In genomic region chr3:56801151-56801596, GRCh38 we compare ENCODE assay signal across 8 cellular contexts. TPM values are rescaled to one million over a fixed set of nuclear protein-coding genes. Genes with fewer than 3 reads are reported as not detected.
DNase-seq lines count a peak whose midpoint lies in the region; ATAC-seq and TF ChIP-seq lines count a peak whose summit lies in the region.

No MANE protein-coding gene starts in this region.

- H3K27ac Mint-ChIP-seq in CD14-positive monocyte, result peak overlapping the region; percentile 84 to 93 (median 88)
- H3K27ac Mint-ChIP-seq in GM23338, result no peak overlapping the region; the same call in 1 of the 2 replicates
- no peak overlapping the region for H3K27ac Mint-ChIP-seq in neural crest cell (ENCODE audit: unreplicated experiment)

- peak overlapping the region; percentile 87 for H3K4me3 ChIP-seq in GM23338

- H4K20me1 ChIP-seq in GM23338 (replicated peaks; ENCODE audit: insufficient read depth), result no peaks in the 10 kb centered on the region; the same call in 1 of the 2 replicates

- peaks cover 10% of the 10 kb centered on the region; the same call in 1 of the 2 replicates for H3K27me3 ChIP-seq in GM23338 (ENCODE audit: insufficient read depth)

- intact Hi-C loops in CD14-positive monocyte (cut with micrococcal nuclease), result loop anchor here (2.0 to 10.0 kb wide), 6 partner anchors 48 to 246 kb away; partner anchors contain the start of genes CCDC66 (in 1 of the 2) and TASOR (in 1 of the 2)

- DNase-seq in CD14-positive monocyte (ENCODE audit: low spot score) (no peak), GM23338 (ENCODE audit: low spot score) (no peak), neural crest cell (ENCODE audit: low read depth, low spot score) (peak; percentile 4), iPS-NIHi7 (ENCODE audit: extremely low spot score) (no peak), MV-4-11 (lab: John Stamatoyannopoulos, UW) (no peak)
- peak; percentile 25 to 28 for DNase-seq in activated CD4-positive, alpha-beta T cell treated with anti-CD3 and anti-CD28 coated beads for 4 hours

- peaks cover 6 to 19% of the 10 kb centered on the region in 2 donors for H3K36me3 Mint-ChIP-seq in CD14-positive monocyte
- no peaks in the 10 kb centered on the region for H3K36me3 Mint-ChIP-seq in GM23338 (ENCODE audit: low read depth)
- H3K36me3 Mint-ChIP-seq in neural crest cell (ENCODE audit: low read depth), result no peaks in the 10 kb centered on the region

- H3K4me3 Mint-ChIP-seq in CD14-positive monocyte, result peak overlapping the region; percentile 99 to 100
- peak overlapping the region; percentile 86 for H3K4me3 Mint-ChIP-seq in GM23338
- peak overlapping the region; percentile 83 for H3K4me3 Mint-ChIP-seq in neural crest cell

- H3K9me3 Mint-ChIP-seq in CD14-positive monocyte (peaks cover 0 to 2% (median 0%) of the 10 kb centered on the region in 7 donors), GM23338 (no peaks in the 10 kb centered on the region), neural crest cell (no peaks in the 10 kb centered on the region)

- peaks cover 6% of the 10 kb centered on the region; the same call in 1 of the 2 replicates for H3K4me1 ChIP-seq in GM23338 (ENCODE audit: insufficient read depth)

- TF ChIP-seq CTCF in CD14-positive monocyte (IDR thresholded peaks at IDR 0.05), result no peak
- TF ChIP-seq CTCF in GM23338 (conservative IDR thresholded peaks at IDR 0.05; ENCODE audit: low read depth in 2 of 2), result no peak
- no peak for TF ChIP-seq CTCF in neural crest cell (conservative IDR thresholded peaks at IDR 0.05)

- ATAC-seq in GM23338 (peak; percentile 21), esophagus mucosa (peak; percentile 26), GM18858 (IDR thresholded peaks at IDR 0.05; ENCODE audit: unreplicated experiment) (no peak)

- H3K27ac ChIP-seq in GM23338 (ENCODE audit: low read depth), result no peak overlapping the region

- peak overlapping the region; percentile 87 for H2AFZ ChIP-seq in GM23338

- no peaks in the 10 kb centered on the region for H3K36me3 ChIP-seq in GM23338 (ENCODE audit: insufficient read depth)

- peak overlapping the region; percentile 95 for H3K4me2 ChIP-seq in GM23338

- H3K4me1 Mint-ChIP-seq in CD14-positive monocyte (peaks cover 46% of the 10 kb centered on the region), GM23338 (peaks cover 15% of the 10 kb centered on the region), neural crest cell (peaks cover 28% of the 10 kb centered on the region)

- H3K79me2 ChIP-seq in GM23338 (replicated peaks; ENCODE audit: insufficient read depth), result no peaks in the 10 kb centered on the region

- H3K27me3 Mint-ChIP-seq in CD14-positive monocyte (ENCODE audit: low read depth in 3 of 3) (peaks cover 0 to 2% (median 2%) of the 10 kb centered on the region in 3 donors), GM23338 (ENCODE audit: insufficient read depth, low read depth, poor library complexity) (peaks cover 8% of the 10 kb centered on the region), neural crest cell (ENCODE audit: low read depth) (peaks cover 32% of the 10 kb centered on the region)

- no peaks in the 10 kb centered on the region for H3F3A ChIP-seq in GM23338 (replicated peaks; ENCODE audit: low read depth)

- no peaks in the 10 kb centered on the region for H3K9me2 ChIP-seq in GM23338 (ENCODE audit: insufficient read depth)

TF ChIP-seq in GM23338, 12 proteins besides CTCF, POLR2A, EP300 and RAD21 (continues in another document):
- no peak for TF ChIP-seq JUNB (IDR thresholded peaks at IDR 0.05; ENCODE audit: unreplicated experiment)
- no peak for TF ChIP-seq ZNF331 (CRISPR knock-in tag; IDR thresholded peaks at IDR 0.05; ENCODE audit: low read depth)
- no peak for TF ChIP-seq STAT1 (IDR thresholded peaks at IDR 0.05; ENCODE audit: unreplicated experiment)
- TF ChIP-seq CREB1 (CRISPR knock-in tag; IDR thresholded peaks at IDR 0.05; ENCODE audit: low read depth), result no peak
- no peak for TF ChIP-seq REST (IDR thresholded peaks at IDR 0.05; ENCODE audit: unreplicated experiment)
- TF ChIP-seq, protein P1, sequence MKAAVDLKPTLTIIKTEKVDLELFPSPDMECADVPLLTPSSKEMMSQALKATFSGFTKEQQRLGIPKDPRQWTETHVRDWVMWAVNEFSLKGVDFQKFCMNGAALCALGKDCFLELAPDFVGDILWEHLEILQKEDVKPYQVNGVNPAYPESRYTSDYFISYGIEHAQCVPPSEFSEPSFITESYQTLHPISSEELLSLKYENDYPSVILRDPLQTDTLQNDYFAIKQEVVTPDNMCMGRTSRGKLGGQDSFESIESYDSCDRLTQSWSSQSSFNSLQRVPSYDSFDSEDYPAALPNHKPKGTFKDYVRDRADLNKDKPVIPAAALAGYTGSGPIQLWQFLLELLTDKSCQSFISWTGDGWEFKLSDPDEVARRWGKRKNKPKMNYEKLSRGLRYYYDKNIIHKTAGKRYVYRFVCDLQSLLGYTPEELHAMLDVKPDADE (IDR thresholded peaks at IDR 0.05), result no peak
- TF ChIP-seq POLR2AphosphoS5 (IDR thresholded peaks at IDR 0.05; ENCODE audit: low read depth), result no peak
- no peak for TF ChIP-seq ZNF114 (CRISPR knock-in tag; IDR thresholded peaks at IDR 0.05)
- TF ChIP-seq NANOG (IDR thresholded peaks at IDR 0.05; ENCODE audit: borderline replicate concordance), result no peak
- no peak for TF ChIP-seq EZH2 (IDR thresholded peaks at IDR 0.05; ENCODE audit: low read depth, unreplicated experiment)

RNA-seq across cellular contexts. Expression of gene ARHGEF3, which starts 0.6 kb away (rescaled TPM):
- polyA plus RNA-seq in CD14-positive monocyte (10 to 100 TPM; 22.6 to 29.5 TPM), GM23338 (2016; fragmentation: Nextera tagmentation; extraction: Ambion mirVana) (2.7 and 5.1 TPM in 2 replicates)
- total RNA-seq in GM23338 (2014; rRNA removed; shearing (Covaris generic)), result 5.0 and 8.0 TPM in 2 replicates
- total RNA-seq in esophagus mucosa (30.2 TPM), neural crest cell (4.2 and 4.3 TPM in 2 replicates)

Comparison
In these comparisons a context has a peak if more than half of its experiments do, and no peak if none do; other contexts are left out.
1. DNase-seq: peak in activated CD4-positive, alpha-beta T cell treated with anti-CD3 and anti-CD28 coated beads for 4 hours (2 of 2) and neural crest cell (single experiment); none in CD14-positive monocyte (single experiment), GM23338 (single experiment), iPS-NIHi7 (single experiment) and MV-4-11 (single experiment).
2. H3K27ac Mint-ChIP-seq: peak in CD14-positive monocyte (7 of 7); none in GM23338 (single experiment) and neural crest cell (single experiment).
3. Peak in every context shown above with its lines, with median percentiles within 50 percentile points of each other: H3K4me3 Mint-ChIP-seq.